In genomic region chr3:137294139-137294538, GRCh38 we compare ENCODE assay signal across 16 cellular contexts.
DNase-seq lines count a peak whose midpoint lies in the region; ATAC-seq and TF ChIP-seq lines count a peak whose summit lies in the region.
"Had no signal": no experiment of that assay in that cellular context is flagged by ENCODE, and none has a peak within 500 bp of the region (broad histone marks: within the 10 kb centered on the region; RNA-seq: fewer than 3 reads in every experiment).

No MANE protein-coding gene starts in this region.

- H3K4me2 ChIP-seq in neural progenitor cell: no peak overlapping the region

- no peaks in the 10 kb centered on the region for H4K20me1 ChIP-seq in neural progenitor cell (ENCODE audit: low read depth)

- peak; percentile 41 for DNase-seq in NCI-H2107 treated with DMSO at 0.1 percent for 48 hours (lab: John Stamatoyannopoulos, UW; ENCODE audit: unreplicated experiment)
- no peak for DNase-seq in NCI-H2107 (lab: John Stamatoyannopoulos, UW)
- DNase-seq in NCI-H2171 (lab: John Stamatoyannopoulos, UW): peak; percentile 32
- DNase-seq in WTC11 (ENCODE audit: low spot score): no peak
- peak; percentile 35 for DNase-seq in neural progenitor cell (ENCODE audit: low spot score)
- no peak for DNase-seq in COR-L47 (lab: John Stamatoyannopoulos, UW)
- DNase-seq in CD4-positive, alpha-beta memory T cell: no peak
- no peak for DNase-seq in activated naive CD4-positive, alpha-beta T cell treated with Interleukin-2 at 50 U/mL for 16 hours
- DNase-seq: CD8-positive, alpha-beta memory T cell; DMS 273 treated with DMSO at 0.1 percent for 48 hours; GM23248 had no signal

- H3K9ac ChIP-seq in neural progenitor cell: no peak overlapping the region
- H3K9ac ChIP-seq: GM23248 had no signal

- no peak overlapping the region for H3K27ac ChIP-seq in neural progenitor cell
- H3K27ac ChIP-seq in CD4-positive, alpha-beta memory T cell (ENCODE audit: low read depth, low read length): no peak overlapping the region
- H3K27ac ChIP-seq: 22Rv1, GM23248 had no signal

- peak; percentile 18 for ATAC-seq in WTC11
- ATAC-seq: GM12878 had no signal

- H3F3A ChIP-seq in neural progenitor cell (ENCODE audit: low read depth): peaks cover 5% of the 10 kb centered on the region

- H3K36me3 Mint-ChIP-seq in WTC11 (no peaks in the 10 kb centered on the region), neural progenitor cell (no peaks in the 10 kb centered on the region)
- no peaks in the 10 kb centered on the region for H3K36me3 Mint-ChIP-seq in CD4-positive, alpha-beta memory T cell
- H3K36me3 Mint-ChIP-seq: CD14-positive monocyte; CD8-positive, alpha-beta memory T cell; IgD-negative memory B cell had no signal

- peaks cover 12% of the 10 kb centered on the region; the same call in 1 of the 2 replicates for H3K27me3 Mint-ChIP-seq in WTC11 (ENCODE audit: low read depth)
- no peaks in the 10 kb centered on the region for H3K27me3 Mint-ChIP-seq in neural progenitor cell (ENCODE audit: insufficient read depth, low read depth)
- H3K27me3 Mint-ChIP-seq in CD4-positive, alpha-beta memory T cell: peaks cover 0 to 2% of the 10 kb centered on the region in 2 donors
- H3K27me3 Mint-ChIP-seq: IgD-negative memory B cell had no signal

- CTCF ChIA-PET in WTC11 (lab: Charles Lee): interaction anchor here (0.5 to 4.6 kb wide), 14 partner anchors 8 to 401 kb away, joined by 3 to 25 read pairs (median 4); no protein-coding TSS in a partner anchor
- CTCF ChIA-PET in CD4-positive, alpha-beta memory T cell (lab: Charles Lee; ENCODE audit: partially characterized antibody): no interaction called here

- H3K27ac Mint-ChIP-seq in WTC11 (peak overlapping the region; percentile 30; the same call in 1 of the 2 replicates), neural progenitor cell (peak overlapping the region; percentile 1)
- no peak overlapping the region for H3K27ac Mint-ChIP-seq in CD4-positive, alpha-beta memory T cell
- H3K27ac Mint-ChIP-seq: CD14-positive monocyte; CD8-positive, alpha-beta memory T cell; IgD-negative memory B cell had no signal

- H3K4me1 ChIP-seq in neural progenitor cell: peaks cover 17% of the 10 kb centered on the region
- H3K4me1 ChIP-seq in CD4-positive, alpha-beta memory T cell (ENCODE audit: insufficient read depth, low read length): no peaks in the 10 kb centered on the region
- H3K4me1 ChIP-seq: HAP-1 had no signal

- no peak for TF ChIP-seq CTCF in WTC11 (IDR thresholded peaks at IDR 0.05)
- TF ChIP-seq CTCF in neural progenitor cell (IDR thresholded peaks at IDR 0.05): no peak

- intact Hi-C loops in CD4-positive, alpha-beta memory T cell (cut with micrococcal nuclease): no loop called here

- no peaks in the 10 kb centered on the region for H3K9me3 Mint-ChIP-seq in WTC11
- H3K9me3 Mint-ChIP-seq in neural progenitor cell: no peaks in the 10 kb centered on the region
- H3K9me3 Mint-ChIP-seq in CD4-positive, alpha-beta memory T cell: peaks cover 0 to 6% (median 1%) of the 10 kb centered on the region in 8 donors

- H3K79me2 ChIP-seq in neural progenitor cell (ENCODE audit: low read depth): no peaks in the 10 kb centered on the region

- no peaks in the 10 kb centered on the region for H3K36me3 ChIP-seq in neural progenitor cell
- no peaks in the 10 kb centered on the region for H3K36me3 ChIP-seq in CD4-positive, alpha-beta memory T cell (ENCODE audit: insufficient read depth, low read length)
- H3K36me3 ChIP-seq: HAP-1 had no signal

- no peak overlapping the region for H3K4me3 ChIP-seq in neural progenitor cell
- no peak overlapping the region for H3K4me3 ChIP-seq in CD4-positive, alpha-beta memory T cell (ENCODE audit: low read length in 2 of 2)
- H3K4me3 ChIP-seq: GM12878, GM23248, HAP-1 had no signal

- H3K4me3 Mint-ChIP-seq in WTC11 (no peak overlapping the region), neural progenitor cell (no peak overlapping the region)
- no peak overlapping the region for H3K4me3 Mint-ChIP-seq in CD4-positive, alpha-beta memory T cell
- H3K4me3 Mint-ChIP-seq: CD14-positive monocyte; CD8-positive, alpha-beta memory T cell; IgD-negative memory B cell had no signal

- POLR2A ChIA-PET in WTC11 (lab: Charles Lee): interaction anchor here (0.5 kb wide), 1 partner anchor 637 kb away, joined by 3 read pairs; no protein-coding TSS in a partner anchor
- POLR2A ChIA-PET in CD4-positive, alpha-beta memory T cell (lab: Charles Lee; ENCODE audit: partially characterized antibody): no interaction called here

- peaks cover 31% of the 10 kb centered on the region for H3K4me1 Mint-ChIP-seq in WTC11
- peaks cover 35% of the 10 kb centered on the region for H3K4me1 Mint-ChIP-seq in neural progenitor cell
- H3K4me1 Mint-ChIP-seq in CD4-positive, alpha-beta memory T cell: no peaks in the 10 kb centered on the region
- H3K4me1 Mint-ChIP-seq: CD14-positive monocyte; CD8-positive, alpha-beta memory T cell; IgD-negative memory B cell had no signal

- no peaks in the 10 kb centered on the region for H3K9me3 ChIP-seq in neural progenitor cell (ENCODE audit: low read depth)
- no peaks in the 10 kb centered on the region for H3K9me3 ChIP-seq in CD4-positive, alpha-beta memory T cell (ENCODE audit: control insufficient read depth in 1 of 2, low read length in 2 of 2)
- H3K9me3 ChIP-seq: HAP-1 had no signal

- no peak overlapping the region for H2AFZ ChIP-seq in neural progenitor cell (replicated peaks)
- H2AFZ ChIP-seq: GM23248 had no signal

- H3K27me3 ChIP-seq in neural progenitor cell: peaks cover 17% of the 10 kb centered on the region
- H3K27me3 ChIP-seq in CD4-positive, alpha-beta memory T cell (ENCODE audit: insufficient read depth, low read length): no peaks in the 10 kb centered on the region

TF ChIP-seq in WTC11, 78 proteins besides CTCF, POLR2A, EP300 and RAD21 (continues in another document):
- TF ChIP-seq RELA (CRISPR knock-in tag; IDR thresholded peaks at IDR 0.05; ENCODE audit: borderline replicate concordance): no peak
- TF ChIP-seq ATF2 (CRISPR knock-in tag; IDR thresholded peaks at IDR 0.05; ENCODE audit: borderline replicate concordance, low read depth): no peak
- TF ChIP-seq ARID4B (CRISPR knock-in tag; IDR thresholded peaks at IDR 0.05; ENCODE audit: borderline replicate concordance): no peak
- no peak for TF ChIP-seq ZBTB21 (CRISPR knock-in tag; IDR thresholded peaks at IDR 0.05; ENCODE audit: borderline replicate concordance)
- TF ChIP-seq SOX15 (CRISPR knock-in tag; IDR thresholded peaks at IDR 0.05): no peak
- TF ChIP-seq ZNF512 (CRISPR knock-in tag; IDR thresholded peaks at IDR 0.05; ENCODE audit: borderline replicate concordance): no peak
- no peak for TF ChIP-seq FOXK1 (CRISPR knock-in tag; IDR thresholded peaks at IDR 0.05)
- TF ChIP-seq ZNF396 (CRISPR knock-in tag; IDR thresholded peaks at IDR 0.05; ENCODE audit: borderline replicate concordance): no peak

Comparison
In these comparisons a context has a peak if more than half of its experiments do, and no peak if none do; other contexts are left out.
1. DNase-seq: peak in NCI-H2107 treated with DMSO at 0.1 percent for 48 hours (single experiment), NCI-H2171 (single experiment) and neural progenitor cell (single experiment); none in NCI-H2107 (single experiment), WTC11 (single experiment), COR-L47 (single experiment), CD4-positive, alpha-beta memory T cell (0 of 5) and activated naive CD4-positive, alpha-beta T cell treated with Interleukin-2 at 50 U/mL for 16 hours (single experiment).
2. H3K27ac Mint-ChIP-seq: peak in WTC11 (single experiment) and neural progenitor cell (single experiment); none in CD4-positive, alpha-beta memory T cell (0 of 7).